17 cellular contexts compared by ENCODE assay signal in the genomic region with DNA sequence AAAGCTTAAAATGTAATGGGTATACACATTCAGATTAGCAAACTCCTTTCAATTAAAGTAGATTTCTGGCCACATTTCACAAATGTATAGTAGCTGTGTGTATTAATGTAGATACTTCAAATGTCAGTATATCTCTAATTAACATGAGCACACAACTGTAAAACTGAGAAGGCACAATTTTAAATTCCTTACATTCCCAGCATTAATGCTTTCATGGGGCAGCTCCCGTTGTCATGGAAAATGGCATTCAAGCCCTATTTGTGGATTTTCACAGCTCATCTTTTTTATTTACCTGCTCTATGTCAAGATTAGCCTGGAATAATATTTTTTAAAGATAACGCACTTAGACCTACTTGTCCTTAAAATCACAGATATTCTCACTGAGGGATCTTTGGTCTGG.
DNase-seq lines count a peak whose midpoint lies in the region.
"Had no signal": no experiment of that assay in that cellular context is flagged by ENCODE, and none has a peak within 500 bp of the region (broad histone marks: within the 10 kb centered on the region; RNA-seq: fewer than 3 reads in every experiment).

No MANE protein-coding gene starts in this region.

- H3K9ac ChIP-seq in SK-N-MC (ENCODE audit: insufficient read length): peak overlapping the region; percentile 34

- H3K36me3 ChIP-seq in SK-N-MC (ENCODE audit: insufficient read depth, low read length): peaks cover 47% of the 10 kb centered on the region
- H3K36me3 ChIP-seq: Peyer's patch had no signal

- peak overlapping the region; percentile 93 for H3K27ac ChIP-seq in SK-N-MC
- H3K27ac ChIP-seq: A549, Peyer's patch had no signal

- H3K4me3 ChIP-seq in SK-N-MC: peak overlapping the region; percentile 65
- H3K4me3 ChIP-seq: A549, Peyer's patch had no signal

- H3K9me3 ChIP-seq in SK-N-MC (ENCODE audit: low read depth, low read length): no peaks in the 10 kb centered on the region
- H3K9me3 ChIP-seq: A549, Peyer's patch had no signal

- DNase-seq in EL (peak; percentile 3), SK-N-MC (ENCODE audit: low read depth, low spot score) (no peak), left kidney (ENCODE audit: low read depth, low spot score) (peak; percentile 6), renal cortical epithelial cell (ENCODE audit: low read depth) (peak; percentile 1), cerebellar nuclear complex (lab: John Stamatoyannopoulos, UW) (no peak), midbrain (lab: John Stamatoyannopoulos, UW) (no peak)
- no peak for DNase-seq in stimulated activated CD4-positive, alpha-beta T cell treated with anti-CD3 and anti-CD28 coated beads, Interleukin-1b, Interleukin-23, amount 100 ng/mL, for 48 hours
- DNase-seq: AML-193, GDM1, GOT3, MV-4-11, NCI-H1417 treated with DMSO at 0.1 percent for 48 hours, NCI-H2029 treated with DMSO at 0.1 percent for 48 hours, NCI-H510A treated with DMSO at 0.1 percent for 48 hours, Peyer's patch, Right ventricle myocardium superior had no signal

Comparison
In these comparisons a context has a peak if more than half of its experiments do, and no peak if none do; other contexts are left out.
1. DNase-seq: peak in EL (single experiment), left kidney (single experiment) and renal cortical epithelial cell (single experiment); none in SK-N-MC (single experiment), cerebellar nuclear complex (0 of 2), stimulated activated CD4-positive, alpha-beta T cell treated with anti-CD3 and anti-CD28 coated beads, Interleukin-1b, Interleukin-23, amount 100 ng/mL, for 48 hours (single experiment) and midbrain (single experiment).